ENCODE assay signal across 20 cellular contexts in the genomic region with DNA sequence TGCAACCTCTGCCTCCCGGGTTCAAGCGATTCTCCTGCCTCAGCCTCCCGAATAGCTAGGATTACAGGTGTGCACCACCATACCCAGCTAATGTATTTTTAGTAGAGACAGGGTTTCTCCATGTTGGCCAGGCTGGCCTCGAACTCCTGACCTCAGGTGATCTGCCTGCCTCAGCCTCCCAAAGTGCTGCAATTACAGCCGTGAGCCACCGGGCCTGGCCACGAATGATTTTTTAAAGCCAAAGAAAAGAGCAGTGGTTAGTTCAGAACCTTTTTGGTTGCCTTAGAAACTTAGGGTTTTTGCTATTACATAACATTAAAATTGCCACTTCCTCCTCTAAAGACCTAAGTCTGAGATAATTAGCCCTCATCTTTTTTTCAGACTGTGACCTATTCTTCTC. TPM values are rescaled to one million over a fixed set of nuclear protein-coding genes. Genes with fewer than 3 reads are reported as not detected.
DNase-seq lines count a peak whose midpoint lies in the region; ATAC-seq and TF ChIP-seq lines count a peak whose summit lies in the region.
"Not testable (repeated sequence)": the region's sequence is repeated elsewhere in the genome, so short reads cannot be mapped to it uniquely, and the experiment has no call there.
"Had no signal": no experiment of that assay in that cellular context is flagged by ENCODE, and none has a peak within 500 bp of the region (broad histone marks: within the 10 kb centered on the region; RNA-seq: fewer than 3 reads in every experiment).

No MANE protein-coding gene starts in this region.

- not testable (repeated sequence) for H4K20me1 ChIP-seq in Loucy (ENCODE audit: insufficient read depth, low read length, poor library complexity, severe bottlenecking)

- H3K9ac ChIP-seq in Loucy (ENCODE audit: low read depth, low read length, poor library complexity, severe bottlenecking): not testable (repeated sequence)

- POLR2A ChIA-PET in CD8-positive, alpha-beta memory T cell (lab: Charles Lee): interaction anchor here (1.0 kb wide), 1 partner anchor 14 kb away, joined by 12 read pairs; no protein-coding TSS in a partner anchor
- POLR2A ChIA-PET in T-cell (lab: Charles Lee): interaction anchor here (0.6 to 0.7 kb wide), 5 partner anchors 14 to 702 kb away, joined by 3 to 9 read pairs (median 4); no protein-coding TSS in a partner anchor

- not testable (repeated sequence) for H3K9me2 ChIP-seq in Loucy (replicated peaks; ENCODE audit: low read depth, low read length)

- H3K79me2 ChIP-seq in Loucy (ENCODE audit: insufficient read depth, low read length): not testable (repeated sequence)

- not testable (repeated sequence) for H3K27me3 ChIP-seq in CD8-positive, alpha-beta memory T cell (ENCODE audit: insufficient read depth, low read length, poor library complexity, severe bottlenecking); Loucy (ENCODE audit: insufficient read depth, low read length, poor library complexity, severe bottlenecking)

- H2AFZ ChIP-seq in Loucy (ENCODE audit: low read length): not testable (repeated sequence)

- DNase-seq in CD8-positive, alpha-beta memory T cell: peak in 2 of 5 donors; percentile 31 to 44
- DNase-seq in NOMO-1 treated with dmso at 0.1 percent for 144 hours (lab: John Stamatoyannopoulos, UW; ENCODE audit: unreplicated experiment) (peak; percentile 97), T-cell (peak in 17 of 34 experiments; percentile 3 to 23 (median 11))
- not testable (repeated sequence) for DNase-seq in memory B cell (ENCODE audit: low spot score in 2 of 2); type B pancreatic cell (ENCODE audit: extremely low spot score, unreplicated experiment)

- H3K4me3 ChIP-seq in CD8-positive, alpha-beta memory T cell (ENCODE audit: low read length); Loucy (ENCODE audit: low read length, poor library complexity, severe bottlenecking): not testable (repeated sequence)

- not testable (repeated sequence) for H3K9me3 ChIP-seq in CD8-positive, alpha-beta memory T cell (ENCODE audit: low read length); Loucy (ENCODE audit: insufficient read depth, low read depth, low read length)

- not testable (repeated sequence) for H3K27ac ChIP-seq in CD8-positive, alpha-beta memory T cell (ENCODE audit: low read depth, low read length)

- not testable (repeated sequence) for H3K4me1 ChIP-seq in CD8-positive, alpha-beta memory T cell (ENCODE audit: insufficient read depth, low read length); Loucy (ENCODE audit: insufficient read depth, low read length, poor library complexity, severe bottlenecking)

- peaks cover 8 to 19% (median 11%) of the 10 kb centered on the region in 3 donors for H3K4me1 Mint-ChIP-seq in CD8-positive, alpha-beta memory T cell
- peaks cover 13 to 14% (median 14%) of the 10 kb centered on the region in 3 donors for H3K4me1 Mint-ChIP-seq in T-cell
- H3K4me1 Mint-ChIP-seq in activated naive CD8-positive, alpha-beta T cell (ENCODE audit: low read depth): peaks cover 14% of the 10 kb centered on the region
- H3K4me1 Mint-ChIP-seq in memory B cell; type B pancreatic cell (ENCODE audit: unreplicated experiment): not testable (repeated sequence)

- CTCF ChIA-PET in CD8-positive, alpha-beta memory T cell (lab: Charles Lee): interaction anchor here (0.7 kb wide), 1 partner anchor 183 kb away, joined by 3 read pairs; no protein-coding TSS in a partner anchor
- CTCF ChIA-PET in T-cell (lab: Charles Lee): interaction anchor here in 1 of 2 donors (0.6 to 0.7 kb wide), 3 partner anchors 14 to 1538 kb away, joined by 3 to 6 read pairs (median 4); no protein-coding TSS in a partner anchor

- peak overlapping the region in 1 of 7 donors; percentile 23 for H3K4me3 Mint-ChIP-seq in CD8-positive, alpha-beta memory T cell
- H3K4me3 Mint-ChIP-seq in T-cell, memory B cell, type B pancreatic cell: not testable (repeated sequence)
- peak overlapping the region; percentile 12 for H3K4me3 Mint-ChIP-seq in activated naive CD8-positive, alpha-beta T cell

- H3F3A ChIP-seq in Loucy (ENCODE audit: low read depth): not testable (repeated sequence)

- ATAC-seq in GM18519 (IDR thresholded peaks at IDR 0.05; ENCODE audit: low FRiP score, unreplicated experiment) (peak; percentile 39), T-cell (replicated peaks in 1 of 4) (peak; percentile 11 to 69 (median 23)), memory B cell (ENCODE audit: low read depth) (peak; percentile 74)

- not testable (repeated sequence) for H3K4me2 ChIP-seq in Loucy (ENCODE audit: low read depth, low read length, poor library complexity, severe bottlenecking)

- not testable (repeated sequence) for H3K27me3 Mint-ChIP-seq in CD8-positive, alpha-beta memory T cell; T-cell; activated naive CD8-positive, alpha-beta T cell; memory B cell; type B pancreatic cell

- TF ChIP-seq CTCF in Loucy (conservative IDR thresholded peaks at IDR 0.05; ENCODE audit: low read length): 0 out of 2 replicates have a peak, but pooled peaks have one; percentile 9
- peak; percentile 50 for TF ChIP-seq CTCF in type B pancreatic cell (conservative IDR thresholded peaks at IDR 0.05)

- H3K9me3 Mint-ChIP-seq in CD8-positive, alpha-beta memory T cell; T-cell; activated naive CD8-positive, alpha-beta T cell (ENCODE audit: low read depth); memory B cell; type B pancreatic cell: not testable (repeated sequence)

- not testable (repeated sequence) for H3K36me3 Mint-ChIP-seq in CD8-positive, alpha-beta memory T cell; activated naive CD8-positive, alpha-beta T cell; type B pancreatic cell
- peaks cover 14% of the 10 kb centered on the region for H3K36me3 Mint-ChIP-seq in T-cell
- H3K36me3 Mint-ChIP-seq in memory B cell: peaks cover 12% of the 10 kb centered on the region

- peak overlapping the region; percentile 30 to 87 (median 72) for H3K27ac Mint-ChIP-seq in CD8-positive, alpha-beta memory T cell
- peak overlapping the region; percentile 40 to 83 for H3K27ac Mint-ChIP-seq in T-cell
- H3K27ac Mint-ChIP-seq in activated naive CD8-positive, alpha-beta T cell; memory B cell; type B pancreatic cell: not testable (repeated sequence)

- not testable (repeated sequence) for H3K36me3 ChIP-seq in CD8-positive, alpha-beta memory T cell (ENCODE audit: insufficient read depth, low read length); Loucy (ENCODE audit: insufficient read depth, low read length)

RNA-seq across cellular contexts. Expression of a gene that starts 25.2 kb away (rescaled TPM):
- total RNA-seq in CD8-positive, alpha-beta memory T cell: 10 to 100 TPM; 51.7 to 52.1 TPM
- 32.6 TPM for polyA plus RNA-seq in CD8-positive, alpha-beta memory T cell
- total RNA-seq in T-cell (10 to 100 TPM; 64.7 to 92.3 (median 74.8) TPM), type B pancreatic cell (ENCODE audit: low replicate concordance) (77.2 and 89.2 TPM in 2 replicates)

RNA-seq across cellular contexts. Expression of a gene that starts 46.1 kb away (rescaled TPM):
- total RNA-seq in CD8-positive, alpha-beta memory T cell: 10 to 100 TPM; 29.8 to 31.1 TPM
- 12.9 TPM for polyA plus RNA-seq in CD8-positive, alpha-beta memory T cell
- total RNA-seq in T-cell (10 to 100 TPM; 27.1 to 71.2 (median 64.8) TPM), type B pancreatic cell (ENCODE audit: low replicate concordance) (21.2 and 23.5 TPM in 2 replicates)

RNA-seq across cellular contexts. Expression of a gene that starts 57.7 kb away (rescaled TPM):
- not detected for total RNA-seq in CD8-positive, alpha-beta memory T cell
- polyA plus RNA-seq in CD8-positive, alpha-beta memory T cell: not detected
- total RNA-seq in T-cell: not detected
- total RNA-seq in type B pancreatic cell (ENCODE audit: low replicate concordance): not detected in 2 replicates
- total RNA-seq: activated CD4-positive, alpha-beta T cell treated with anti-CD3 and anti-CD28 coated beads, Interleukin-2, amount 10 ng/mL, durations not matched to agents 24 days and 14 days; activated CD8-positive, alpha-beta memory T cell treated with anti-CD3 and anti-CD28 coated beads, Interleukin-2, amount 10 ng/mL, durations not matched to agents 7 days and 5 days; activated naive CD8-positive, alpha-beta T cell treated with anti-CD3 and anti-CD28 coated beads, Interleukin-2, amount 10 ng/mL, durations not matched to agents 7 days and 5 days; activated T-cell treated with anti-CD3 and anti-CD28 coated beads, Interleukin-2, amount 50 U/mL, for 4 hours; aorta; colonic mucosa; epithelial cell of proximal tubule; lung; mononuclear cell; ovary; renal cortical epithelial cell had no signal
- polyA plus RNA-seq: AG04450, aorta, lung, ovary had no signal

Comparison
In these comparisons a context has a peak if more than half of its experiments do, and no peak if none do; other contexts are left out.
1. ATAC-seq: peak in every context shown above with its lines; median percentile 74 in memory B cell; 39 in GM18519; 23 in T-cell.